Comparison of ENCODE assay signal across 26 cellular contexts in genomic region chr7:148997497-148997896, GRCh38.
"Had no signal": no experiment of that assay in that cellular context is flagged by ENCODE, and none has a peak within 500 bp of the region (broad histone marks: within the 10 kb centered on the region; RNA-seq: fewer than 3 reads in every experiment).

No MANE protein-coding gene starts in this region.

- FAIRE-seq: small intestine had no signal

- DNase-seq: naive thymus-derived CD4-positive, alpha-beta T cell; natural killer cell; occipital lobe; ovary; retina; right lobe of liver; sigmoid colon; small intestine; stimulated activated CD4-positive, alpha-beta T cell treated with anti-CD3 and anti-CD28 coated beads, Interleukin-15, amount 100 ng/mL, for 24 hours; stimulated activated CD4-positive, alpha-beta T cell treated with anti-CD3 and anti-CD28 coated beads, Interleukin-2, amount 100 ng/mL, for 24 hours; stimulated activated CD4-positive, alpha-beta T cell treated with anti-CD3 and anti-CD28 coated beads, Interleukin-2, amount 100 ng/mL, for 48 hours; stimulated activated CD4-positive, alpha-beta T cell treated with anti-CD3 and anti-CD28 coated beads, Interleukin-4, amount 100 ng/mL, for 24 hours; stimulated activated naive B cell treated with anti-CD40 and anti-IgM and Interleukin-4, amounts not matched to agents 10 μg/mL and 1 μg/mL and 100 μg/mL, for 72 hours; stimulated activated naive CD4-positive, alpha-beta T cell treated with Interleukin-2 at 50 U/mL for 16 hours; stomach; testis; tibial artery; transverse colon; upper lobe of right lung; uterus had no signal

- H2AFZ ChIP-seq: neural progenitor cell, parathyroid adenoma had no signal

- H3K9me3 ChIP-seq: ovary, prostate gland, right atrium auricular region, right lobe of liver, sigmoid colon, stomach, suprapubic skin, testis, tibial artery, transverse colon, upper lobe of right lung, uterus had no signal

- H3K36me3 ChIP-seq: neural progenitor cell, ovary, prostate gland, right atrium auricular region, transverse colon, uterus had no signal

- H3K4me2 ChIP-seq: neural progenitor cell had no signal

- H3K27me3 ChIP-seq: neural progenitor cell, ovary, right atrium auricular region, right lobe of liver, sigmoid colon, stomach, suprapubic skin, testis, transverse colon, upper lobe of right lung, uterus had no signal

- ATAC-seq: naive thymus-derived CD4-positive, alpha-beta T cell; natural killer cell; right lobe of liver; stimulated activated effector memory CD8-positive, alpha-beta T cell treated with anti-CD3 and anti-CD28 coated beads, Interleukin-12 subunit alpha, Interleukin-12 subunit beta, amount 100 ng/mL, for 72 hours; stimulated activated naive B cell treated with anti-CD40 and anti-IgM and Interleukin-4, amounts not matched to agents 10 μg/mL and 1 μg/mL and 100 μg/mL, for 72 hours; upper lobe of right lung had no signal

- H3K27ac ChIP-seq: neural progenitor cell, ovary, parathyroid adenoma, prostate gland, right atrium auricular region, right lobe of liver, sigmoid colon, stomach, suprapubic skin, testis, tibial artery, transverse colon, upper lobe of right lung, uterus had no signal

- H3K79me2 ChIP-seq: parathyroid adenoma had no signal

- H3K4me1 ChIP-seq: neural progenitor cell, parathyroid adenoma, prostate gland, right atrium auricular region, right lobe of liver, sigmoid colon, stomach, suprapubic skin, testis, tibial artery, transverse colon, upper lobe of right lung, uterus had no signal

- H3K9ac ChIP-seq: neural progenitor cell, parathyroid adenoma had no signal

- H3K4me3 ChIP-seq: neural progenitor cell, ovary, prostate gland, right atrium auricular region, right lobe of liver, sigmoid colon, stomach, suprapubic skin, testis, tibial artery, transverse colon, upper lobe of right lung, uterus had no signal
